17 cellular contexts compared by ENCODE assay signal in genomic region chr11:106381895-106382294, GRCh38.
"Had no signal": no experiment of that assay in that cellular context is flagged by ENCODE, and none has a peak within 500 bp of the region (broad histone marks: within the 10 kb centered on the region; RNA-seq: fewer than 3 reads in every experiment).

No MANE protein-coding gene starts in this region.

- H3K4me1 ChIP-seq: left ventricle myocardium inferior, psoas muscle, stomach had no signal

- H3K36me3 ChIP-seq: cardiac muscle cell, left ventricle myocardium inferior, neural progenitor cell, ovary, stomach had no signal

- DNase-seq: activated CD4-positive, alpha-beta T cell treated with anti-CD3 and anti-CD28 coated beads for 36 hours; activated CD4-positive, alpha-beta T cell treated with anti-CD3 and anti-CD28 coated beads, Interleukin-2, amount 50 U/mL, for 48 hours; activated gamma-delta T cell; dermis blood vessel endothelial cell; effector memory CD4-positive, alpha-beta T cell; glutamatergic neuron; left ventricle myocardium inferior; mucosa of descending colon; naive B cell; ovary; psoas muscle; stimulated activated CD4-positive, alpha-beta T cell treated with anti-CD3 and anti-CD28 coated beads, Interleukin-4, amount 100 ng/mL, for 24 hours; stomach had no signal

- H3K9me3 ChIP-seq: ovary, psoas muscle, stomach had no signal

- ATAC-seq: activated CD4-positive, alpha-beta T cell treated with anti-CD3 and anti-CD28 coated beads for 36 hours; mucosa of descending colon; psoas muscle; sciatic nerve; stimulated activated effector memory CD8-positive, alpha-beta T cell treated with anti-CD3 and anti-CD28 coated beads, Interleukin-12 subunit alpha, Interleukin-12 subunit beta, amount 100 ng/mL, for 72 hours had no signal

- H3K4me3 ChIP-seq: cardiac muscle cell, left ventricle myocardium inferior, mucosa of descending colon, neural progenitor cell, ovary, psoas muscle, stomach had no signal

- H2AFZ ChIP-seq: neural progenitor cell had no signal

- H3K27ac ChIP-seq: cardiac muscle cell, left ventricle myocardium inferior, neural progenitor cell, ovary, psoas muscle, stomach had no signal

- H3K9ac ChIP-seq: neural progenitor cell had no signal

- H3K4me2 ChIP-seq: neural progenitor cell had no signal

- H3K27me3 ChIP-seq: cardiac muscle cell, neural progenitor cell, ovary, stomach had no signal
